In genomic region chr13:43948059-43948458, GRCh38 we compare ENCODE assay signal across 24 cellular contexts.
"Had no signal": no experiment of that assay in that cellular context is flagged by ENCODE, and none has a peak within 500 bp of the region (broad histone marks: within the 10 kb centered on the region; RNA-seq: fewer than 3 reads in every experiment).

No MANE protein-coding gene starts in this region.

- H3K9me3 ChIP-seq: suprapubic skin, testis, thyroid gland, transverse colon, upper lobe of left lung, uterus, vagina had no signal

- H3K27ac ChIP-seq: stomach, suprapubic skin, testis, thoracic aorta, thyroid gland, tibial artery, tibial nerve, transverse colon, upper lobe of left lung, upper lobe of right lung, uterus, vagina had no signal

- H3K4me3 ChIP-seq: stomach, suprapubic skin, testis, thoracic aorta, thyroid gland, tibial artery, tibial nerve, transverse colon, upper lobe of left lung, upper lobe of right lung, uterus, vagina had no signal

- H3K4me1 ChIP-seq: stomach, suprapubic skin, testis, thyroid gland, tibial nerve, transverse colon, upper lobe of left lung, upper lobe of right lung, uterus, vagina had no signal

- H3K36me3 ChIP-seq: stomach, suprapubic skin, thoracic aorta, thyroid gland, tibial artery, tibial nerve, transverse colon, upper lobe of left lung, upper lobe of right lung, uterus, vagina had no signal

- DNase-seq: stimulated activated CD4-positive, alpha-beta T cell treated with anti-CD3 and anti-CD28 coated beads, Interleukin-2, amount 100 ng/mL, for 48 hours; stimulated activated CD4-positive, alpha-beta T cell treated with anti-CD3 and anti-CD28 coated beads, Interleukin-4, amount 100 ng/mL, for 1 hour; stimulated activated CD4-positive, alpha-beta T cell treated with anti-CD3 and anti-CD28 coated beads, Interleukin-4, amount 100 ng/mL, for 24 hours; stimulated activated CD4-positive, alpha-beta T cell treated with anti-CD3 and anti-CD28 coated beads, Interleukin-4, amount 100 ng/mL, for 4 hours; stimulated activated CD8-positive, alpha-beta memory T cell treated with anti-CD3 and anti-CD28 coated beads, Interleukin-4, amount 100 ng/mL, for 48 hours; stimulated activated naive B cell treated with anti-CD40 and anti-IgM and Interleukin-4, amounts not matched to agents 10 μg/mL and 1 μg/mL and 100 μg/mL, for 72 hours; stimulated activated naive CD4-positive, alpha-beta T cell; stimulated activated naive CD4-positive, alpha-beta T cell treated with Interleukin-2 at 50 U/mL for 16 hours; stimulated activated naive CD8-positive, alpha-beta T cell treated with anti-CD3 and anti-CD28 coated beads, Interleukin-15, amount 100 ng/mL, for 72 hours; stimulated activated naive CD8-positive, alpha-beta T cell treated with anti-CD3 and anti-CD28 coated beads, Interleukin-15, Interleukin-2, amounts not matched to agents 100 U/mL and 50 U/mL, for 24 hours; stomach; substantia nigra; testis; thyroid gland; tibial artery; transverse colon; trophoblast cell; upper lobe of left lung; upper lobe of right lung; uterus had no signal
